In the genomic region with DNA sequence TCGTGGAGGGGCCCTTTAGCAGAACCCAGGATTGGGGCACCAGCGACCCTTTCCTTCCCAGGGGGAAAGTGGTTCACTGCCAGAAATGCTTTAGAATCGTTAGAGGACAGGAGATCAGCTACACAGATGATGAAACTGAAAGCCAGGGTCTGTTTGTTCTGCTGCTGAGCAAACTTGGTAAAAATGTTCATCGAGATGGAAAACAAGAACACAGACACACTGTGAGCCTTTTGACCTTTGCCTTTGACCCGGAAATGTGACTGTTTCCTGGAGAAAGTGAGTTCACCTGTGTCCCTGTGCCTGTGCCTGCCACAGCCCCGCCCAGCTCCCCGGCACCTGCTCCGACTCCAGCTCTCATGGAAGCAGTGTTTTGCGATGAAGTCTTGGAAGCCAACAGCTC, we compare ENCODE assay signal across 22 cellular contexts.
"Had no signal": no experiment of that assay in that cellular context is flagged by ENCODE, and none has a peak within 500 bp of the region (broad histone marks: within the 10 kb centered on the region; RNA-seq: fewer than 3 reads in every experiment).

No MANE protein-coding gene starts in this region.

- DNase-seq: activated CD4-positive, alpha-beta T cell treated with anti-CD3 and anti-CD28 coated beads, Interleukin-2, amount 10 ng/mL, durations not matched to agents 24 days and 14 days; activated CD8-positive, alpha-beta memory T cell treated with anti-CD3 and anti-CD28 coated beads, Interleukin-2, amount 10 ng/mL, durations not matched to agents 7 days and 5 days; activated CD8-positive, alpha-beta T cell treated with anti-CD3 and anti-CD28 coated beads for 36 hours; activated gamma-delta T cell treated with Interleukin-2 at 50 U/mL for 16 hours; anterior cingulate cortex; body of pancreas; head of caudate nucleus; retina; spleen; stimulated activated CD4-positive, alpha-beta T cell treated with anti-CD3 and anti-CD28 coated beads, Interleukin-4, amount 100 ng/mL, for 1 hour; stimulated activated naive CD4-positive, alpha-beta T cell; testis had no signal

- ATAC-seq: activated CD8-positive, alpha-beta memory T cell treated with anti-CD3 and anti-CD28 coated beads, Interleukin-2, amount 10 ng/mL, durations not matched to agents 7 days and 5 days; activated CD8-positive, alpha-beta T cell treated with anti-CD3 and anti-CD28 coated beads for 36 hours; body of pancreas; gastroesophageal sphincter had no signal

- H3K4me3 Mint-ChIP-seq: activated CD4-positive, alpha-beta T cell treated with anti-CD3 and anti-CD28 coated beads, Interleukin-2, amount 10 ng/mL, durations not matched to agents 24 days and 14 days; activated CD8-positive, alpha-beta memory T cell treated with anti-CD3 and anti-CD28 coated beads, Interleukin-2, amount 10 ng/mL, durations not matched to agents 7 days and 5 days; activated CD8-positive, alpha-beta T cell treated with anti-CD3 and anti-CD28 coated beads for 36 hours; activated naive CD4-positive, alpha-beta T cell treated with anti-CD3 and anti-CD28 coated beads, Interleukin-2, amount 50 U/mL, for 24 hours; mesothelial cell of epicardium; natural killer cell treated with Interleukin-12 subunit alpha and Interleukin-12 subunit beta and Interleukin-15 and Interleukin-18, amount 100 ng/mL, for 72 hours; type B pancreatic cell had no signal

- H3K9me3 Mint-ChIP-seq: activated CD4-positive, alpha-beta T cell treated with anti-CD3 and anti-CD28 coated beads, Interleukin-2, amount 10 ng/mL, durations not matched to agents 24 days and 14 days; activated CD8-positive, alpha-beta T cell treated with anti-CD3 and anti-CD28 coated beads for 36 hours; activated naive CD4-positive, alpha-beta T cell treated with anti-CD3 and anti-CD28 coated beads, Interleukin-2, amount 50 U/mL, for 24 hours; mesothelial cell of epicardium; natural killer cell treated with Interleukin-12 subunit alpha and Interleukin-12 subunit beta and Interleukin-15 and Interleukin-18, amount 100 ng/mL, for 72 hours; type B pancreatic cell had no signal

- H3K36me3 ChIP-seq: cardiac muscle cell, gastroesophageal sphincter, spleen, vagina had no signal

- H3K4me1 Mint-ChIP-seq: activated CD4-positive, alpha-beta T cell treated with anti-CD3 and anti-CD28 coated beads, Interleukin-2, amount 10 ng/mL, durations not matched to agents 24 days and 14 days; activated CD8-positive, alpha-beta memory T cell treated with anti-CD3 and anti-CD28 coated beads, Interleukin-2, amount 10 ng/mL, durations not matched to agents 7 days and 5 days; activated naive CD4-positive, alpha-beta T cell treated with anti-CD3 and anti-CD28 coated beads, Interleukin-2, amount 50 U/mL, for 24 hours; mesothelial cell of epicardium had no signal

- H3K9me3 ChIP-seq: body of pancreas, gastroesophageal sphincter, spleen, testis, vagina had no signal

- H3K27ac Mint-ChIP-seq: activated CD4-positive, alpha-beta T cell treated with anti-CD3 and anti-CD28 coated beads, Interleukin-2, amount 10 ng/mL, durations not matched to agents 24 days and 14 days; activated CD8-positive, alpha-beta memory T cell treated with anti-CD3 and anti-CD28 coated beads, Interleukin-2, amount 10 ng/mL, durations not matched to agents 7 days and 5 days; activated CD8-positive, alpha-beta T cell treated with anti-CD3 and anti-CD28 coated beads for 36 hours; activated naive CD4-positive, alpha-beta T cell treated with anti-CD3 and anti-CD28 coated beads, Interleukin-2, amount 50 U/mL, for 24 hours; mesothelial cell of epicardium; natural killer cell treated with Interleukin-12 subunit alpha and Interleukin-12 subunit beta and Interleukin-15 and Interleukin-18, amount 100 ng/mL, for 72 hours; progenitor cell of endocrine pancreas; type B pancreatic cell had no signal

- H3K4me3 ChIP-seq: body of pancreas, cardiac muscle cell, gastroesophageal sphincter, spleen, testis, vagina had no signal

- H3K36me3 Mint-ChIP-seq: activated CD8-positive, alpha-beta memory T cell treated with anti-CD3 and anti-CD28 coated beads, Interleukin-2, amount 10 ng/mL, durations not matched to agents 7 days and 5 days; activated naive CD4-positive, alpha-beta T cell treated with anti-CD3 and anti-CD28 coated beads, Interleukin-2, amount 50 U/mL, for 24 hours; mesothelial cell of epicardium; natural killer cell treated with Interleukin-12 subunit alpha and Interleukin-12 subunit beta and Interleukin-15 and Interleukin-18, amount 100 ng/mL, for 72 hours; type B pancreatic cell had no signal

- FAIRE-seq: keratinocyte had no signal

- H3K27me3 ChIP-seq: body of pancreas, cardiac muscle cell, testis, vagina had no signal

- H3K4me1 ChIP-seq: body of pancreas, spleen, testis, vagina had no signal

- H3K27ac ChIP-seq: body of pancreas, cardiac muscle cell, epithelial cell of prostate, gastroesophageal sphincter, spleen, testis, vagina had no signal
